ENCODE assay signal across 2 cellular contexts in the genomic region with DNA sequence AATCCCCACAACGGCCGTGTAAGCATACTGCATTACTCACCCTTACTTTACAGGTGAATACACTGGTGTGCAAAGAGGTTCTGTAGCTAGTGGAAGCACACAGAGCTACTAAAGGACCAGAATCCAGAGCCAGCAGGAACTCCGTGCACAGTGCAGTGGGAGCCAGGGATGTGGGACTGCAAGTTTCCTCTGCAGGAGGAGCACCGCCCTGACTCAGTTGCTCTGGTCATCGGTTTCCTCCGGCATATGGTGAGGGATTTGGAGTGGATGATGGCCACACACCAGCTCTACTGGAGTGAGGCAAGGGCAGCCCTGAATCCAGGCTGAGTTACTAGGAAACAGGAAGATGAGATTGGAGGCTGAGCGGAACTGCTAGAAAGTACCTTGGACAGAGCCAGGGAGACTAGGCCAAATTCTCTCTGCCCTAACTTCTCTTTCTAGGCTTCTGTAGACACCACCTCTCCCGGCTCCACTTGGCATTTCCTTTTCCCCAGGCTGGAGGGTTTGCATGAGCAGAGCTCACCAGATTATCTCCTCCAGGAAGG.
TF ChIP-seq lines count a peak whose summit lies in the region.

No MANE protein-coding gene starts in this region.

TF ChIP-seq in HepG2, 621 proteins besides CTCF, POLR2A, EP300 and RAD21:
- TF ChIP-seq MIER2 (CRISPR knock-in tag; IDR thresholded peaks at IDR 0.05) (peak; percentile 71), SRSF9 (IDR thresholded peaks at IDR 0.05; ENCODE audit: borderline replicate concordance, insufficient read depth, low read depth, low read length, poor library complexity, severe bottlenecking) (no peak)
- TF ChIP-seq, protein P1, sequence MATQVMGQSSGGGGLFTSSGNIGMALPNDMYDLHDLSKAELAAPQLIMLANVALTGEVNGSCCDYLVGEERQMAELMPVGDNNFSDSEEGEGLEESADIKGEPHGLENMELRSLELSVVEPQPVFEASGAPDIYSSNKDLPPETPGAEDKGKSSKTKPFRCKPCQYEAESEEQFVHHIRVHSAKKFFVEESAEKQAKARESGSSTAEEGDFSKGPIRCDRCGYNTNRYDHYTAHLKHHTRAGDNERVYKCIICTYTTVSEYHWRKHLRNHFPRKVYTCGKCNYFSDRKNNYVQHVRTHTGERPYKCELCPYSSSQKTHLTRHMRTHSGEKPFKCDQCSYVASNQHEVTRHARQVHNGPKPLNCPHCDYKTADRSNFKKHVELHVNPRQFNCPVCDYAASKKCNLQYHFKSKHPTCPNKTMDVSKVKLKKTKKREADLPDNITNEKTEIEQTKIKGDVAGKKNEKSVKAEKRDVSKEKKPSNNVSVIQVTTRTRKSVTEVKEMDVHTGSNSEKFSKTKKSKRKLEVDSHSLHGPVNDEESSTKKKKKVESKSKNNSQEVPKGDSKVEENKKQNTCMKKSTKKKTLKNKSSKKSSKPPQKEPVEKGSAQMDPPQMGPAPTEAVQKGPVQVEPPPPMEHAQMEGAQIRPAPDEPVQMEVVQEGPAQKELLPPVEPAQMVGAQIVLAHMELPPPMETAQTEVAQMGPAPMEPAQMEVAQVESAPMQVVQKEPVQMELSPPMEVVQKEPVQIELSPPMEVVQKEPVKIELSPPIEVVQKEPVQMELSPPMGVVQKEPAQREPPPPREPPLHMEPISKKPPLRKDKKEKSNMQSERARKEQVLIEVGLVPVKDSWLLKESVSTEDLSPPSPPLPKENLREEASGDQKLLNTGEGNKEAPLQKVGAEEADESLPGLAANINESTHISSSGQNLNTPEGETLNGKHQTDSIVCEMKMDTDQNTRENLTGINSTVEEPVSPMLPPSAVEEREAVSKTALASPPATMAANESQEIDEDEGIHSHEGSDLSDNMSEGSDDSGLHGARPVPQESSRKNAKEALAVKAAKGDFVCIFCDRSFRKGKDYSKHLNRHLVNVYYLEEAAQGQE (IDR thresholded peaks at IDR 0.05; ENCODE audit: borderline replicate concordance in 1 of 2, low read depth in 1 of 2, low read length in 2 of 2): peak; percentile 43 to 90

TF ChIP-seq in H1, 55 proteins besides CTCF, POLR2A, EP300 and RAD21:
- TF ChIP-seq BACH1 (IDR thresholded peaks at IDR 0.05; ENCODE audit: low read length) (no peak), JUND (IDR thresholded peaks at IDR 0.05; ENCODE audit: low read length) (no peak), CHD7 (IDR thresholded peaks at IDR 0.05; ENCODE audit: insufficient replicate concordance, low read length) (no peak), E2F6 (IDR thresholded peaks at IDR 0.05) (no peak)
